33 cellular contexts compared by ENCODE assay signal in genomic region chr5:42526179-42526578, GRCh38.
DNase-seq lines count a peak whose midpoint lies in the region; ATAC-seq and TF ChIP-seq lines count a peak whose summit lies in the region.
"Had no signal": no experiment of that assay in that cellular context is flagged by ENCODE, and none has a peak within 500 bp of the region (broad histone marks: within the 10 kb centered on the region; RNA-seq: fewer than 3 reads in every experiment).

No MANE protein-coding gene starts in this region.

- H3K79me2 ChIP-seq in PC-9 (ENCODE audit: low read depth): no peaks in the 10 kb centered on the region

- TF ChIP-seq CTCF in PC-9 (conservative IDR thresholded peaks at IDR 0.05): no peak
- TF ChIP-seq CTCF in psoas muscle (IDR thresholded peaks at IDR 0.05): no peak
- TF ChIP-seq CTCF in gastrocnemius medialis (IDR thresholded peaks at IDR 0.05 in 4 of 5, conservative IDR thresholded peaks at IDR 0.05 in 1 of 5): no peak
- no peak for TF ChIP-seq CTCF in thyroid gland (IDR thresholded peaks at IDR 0.05)

- H3K4me1 ChIP-seq in PC-9 (replicated peaks; ENCODE audit: insufficient read depth) (no peaks in the 10 kb centered on the region), psoas muscle (peaks cover 60% of the 10 kb centered on the region), gastrocnemius medialis (peaks cover 49 to 61% of the 10 kb centered on the region in 2 donors), skeletal muscle tissue (ENCODE audit: control insufficient read depth in 3 of 3, insufficient read depth in 3 of 3, low read length in 3 of 3) (peaks cover 0 to 21% (median 8%) of the 10 kb centered on the region in 3 donors), thyroid gland (no peaks in the 10 kb centered on the region)
- H3K4me1 ChIP-seq: A549, BE2C, Caco-2 had no signal

- 0 out of 2 replicates have a peak overlapping the region, but pooled peaks have one; percentile 10 for H2AFZ ChIP-seq in PC-9

- H3F3A ChIP-seq in PC-9 (ENCODE audit: insufficient read depth, low read depth): no peaks in the 10 kb centered on the region

- H3K4me3 ChIP-seq in PC-9 (no peak overlapping the region), psoas muscle (no peak overlapping the region), gastrocnemius medialis (no peak overlapping the region), skeletal muscle tissue (ENCODE audit: low read length in 3 of 3) (no peak overlapping the region), thyroid gland (replicated peaks in 1 of 3) (no peak overlapping the region)
- H3K4me3 ChIP-seq: A549; BLaER1; BLaER1 treated with 17β-estradiol and CSF1 and Interleukin-3, amounts not matched to agents 10 nM and 100 nM had no signal

- ATAC-seq in psoas muscle (peak in 3 of 4 donors; percentile 37 to 86 (median 51)), gastrocnemius medialis (peak; percentile 92 to 93), GM21825 (IDR thresholded peaks at IDR 0.05; ENCODE audit: unreplicated experiment) (no peak)
- ATAC-seq in stimulated activated naive CD8-positive, alpha-beta T cell treated with anti-CD3 and anti-CD28 coated beads, Interleukin-15, Interleukin-2, amounts not matched to agents 100 U/mL and 50 U/mL, for 24 hours: no peak
- ATAC-seq: A549; CD8-positive, alpha-beta T cell had no signal

- H3K27ac ChIP-seq in PC-9: no peak overlapping the region
- peak overlapping the region; percentile 71 for H3K27ac ChIP-seq in psoas muscle
- H3K27ac ChIP-seq in gastrocnemius medialis: peak overlapping the region; percentile 55 to 91 (median 84)
- H3K27ac ChIP-seq in skeletal muscle tissue (ENCODE audit: low read depth, low read length): peak overlapping the region; percentile 34
- H3K27ac ChIP-seq in thyroid gland: no peak overlapping the region
- H3K27ac ChIP-seq: 22Rv1, A549, BLaER1, C4-2B had no signal

- POLR2A ChIA-PET in PC-9 (lab: Charles Lee; ENCODE audit: unreplicated experiment): no interaction called here

- H3K36me3 ChIP-seq in PC-9 (ENCODE audit: low read depth) (no peaks in the 10 kb centered on the region), psoas muscle (ENCODE audit: insufficient read depth in 1 of 2, low read depth in 1 of 2) (no peaks in the 10 kb centered on the region), gastrocnemius medialis (no peaks in the 10 kb centered on the region), skeletal muscle tissue (ENCODE audit: control insufficient read depth in 3 of 3, insufficient read depth in 3 of 3, low read length in 3 of 3) (no peaks in the 10 kb centered on the region), thyroid gland (no peaks in the 10 kb centered on the region)
- H3K36me3 ChIP-seq: BE2C, BLaER1 had no signal

- TF ChIP-seq POLR2A in gastrocnemius medialis (IDR thresholded peaks at IDR 0.05): no peak
- no peak for TF ChIP-seq POLR2A in thyroid gland (IDR thresholded peaks at IDR 0.05)

- peaks cover 4% of the 10 kb centered on the region; the same call in 1 of the 2 replicates for H3K9me2 ChIP-seq in PC-9 (ENCODE audit: insufficient read depth)

- 0 out of 2 replicates have a peak, but pooled peaks cover 5% of the 10 kb centered on the region for H4K20me1 ChIP-seq in PC-9 (ENCODE audit: insufficient read depth)
- H4K20me1 ChIP-seq: BLaER1; BLaER1 treated with 17β-estradiol and CSF1 and Interleukin-3, amounts not matched to agents 10 nM and 100 nM had no signal

- H3K9ac ChIP-seq in skeletal muscle tissue (ENCODE audit: low read depth in 1 of 3, low read length in 3 of 3): no peak overlapping the region
- H3K9ac ChIP-seq: BLaER1; BLaER1 treated with 17β-estradiol and CSF1 and Interleukin-3, amounts not matched to agents 10 nM and 100 nM had no signal

- 41 to 93% (median 42%) methylated on average over 1 of the region's 1 CpG for WGBS in psoas muscle, 3 donors
- 89 to 98% methylated on average over 1 of the region's 1 CpG for WGBS in thyroid gland, 2 donors

- CTCF ChIA-PET in PC-9 (lab: Charles Lee): no interaction called here

- H3K27me3 ChIP-seq in PC-9 (ENCODE audit: insufficient read depth, low read depth): no peaks in the 10 kb centered on the region
- no peaks in the 10 kb centered on the region for H3K27me3 ChIP-seq in psoas muscle (ENCODE audit: insufficient read depth in 3 of 3, low read length in 2 of 3)
- H3K27me3 ChIP-seq in gastrocnemius medialis: no peaks in the 10 kb centered on the region
- H3K27me3 ChIP-seq in skeletal muscle tissue (ENCODE audit: control insufficient read depth in 3 of 3, insufficient read depth in 3 of 3, low read length in 3 of 3): no peaks in the 10 kb centered on the region
- no peaks in the 10 kb centered on the region for H3K27me3 ChIP-seq in thyroid gland
- H3K27me3 ChIP-seq: BE2C; BLaER1; BLaER1 treated with 17β-estradiol and CSF1 and Interleukin-3, amounts not matched to agents 10 nM and 100 nM had no signal

- no peak overlapping the region for H3K4me2 ChIP-seq in PC-9
- H3K4me2 ChIP-seq: A549; BLaER1; BLaER1 treated with 17β-estradiol and CSF1 and Interleukin-3, amounts not matched to agents 10 nM and 100 nM had no signal

- BruUV-seq in PC-9 (replicated peaks; lab: Mats Ljungman, UMichigan): no TSS peak

- no peak for DNase-seq in PC-9
- no peak for DNase-seq in psoas muscle
- DNase-seq in gastrocnemius medialis: no peak
- no peak for DNase-seq in stimulated activated CD4-positive, alpha-beta T cell treated with anti-CD3 and anti-CD28 coated beads, Interleukin-2, amount 100 ng/mL, for 24 hours
- no peak for DNase-seq in stimulated activated naive CD8-positive, alpha-beta T cell treated with anti-CD3 and anti-CD28 coated beads, Interleukin-15, Interleukin-2, amounts not matched to agents 100 U/mL and 50 U/mL, for 24 hours
- DNase-seq in thyroid gland: no peak
- DNase-seq: 8988T; ACHN; AML-193; BE2C; C1 segment of cervical spinal cord; Caco-2; Calu3; CD4-positive, alpha-beta memory T cell; CD4-positive, alpha-beta T cell; CD4-positive, CD25-positive, alpha-beta regulatory T cell; CD8-positive, alpha-beta memory T cell; CD8-positive, alpha-beta T cell; COR-L47; DMS 273 treated with DMSO at 0.1 percent for 48 hours; DMS153; DMS53; DMS79; DMS79 treated with DMSO at 0.1 percent for 48 hours; DND-41; EL had no signal

- H3K9me3 ChIP-seq in PC-9 (ENCODE audit: insufficient read depth, low read depth) (no peaks in the 10 kb centered on the region), psoas muscle (peaks cover 9% of the 10 kb centered on the region), gastrocnemius medialis (peaks cover 0 to 3% (median 0%) of the 10 kb centered on the region in 3 donors), skeletal muscle tissue (ENCODE audit: control insufficient read depth in 3 of 3, low read length in 3 of 3) (no peaks in the 10 kb centered on the region), thyroid gland (no peaks in the 10 kb centered on the region)
- H3K9me3 ChIP-seq: A549, BE2C, Caco-2 had no signal

- intact Hi-C loops in PC-9 (cut with micrococcal nuclease; ENCODE audit: unreplicated experiment) (no loop called here), psoas muscle (cut with DNase I) (no loop called here), gastrocnemius medialis (cut with DNase I; ENCODE audit: low total_unique reads) (no loop called here), thyroid gland (cut with DNase I) (no loop called here)

- in situ Hi-C loops in gastrocnemius medialis (cut with MboI; ENCODE audit: low sequenced_read_pairs in 4 of 4): no loop called here

Comparison
In these comparisons a context has a peak if more than half of its experiments do, and no peak if none do; other contexts are left out.
1. H3K27ac ChIP-seq: peak in psoas muscle (single experiment), gastrocnemius medialis (4 of 4) and skeletal muscle tissue (single experiment); none in PC-9 (single experiment) and thyroid gland (0 of 3).
2. ATAC-seq: peak in psoas muscle (3 of 4) and gastrocnemius medialis (2 of 2); none in GM21825 (single experiment) and stimulated activated naive CD8-positive, alpha-beta T cell treated with anti-CD3 and anti-CD28 coated beads, Interleukin-15, Interleukin-2, amounts not matched to agents 100 U/mL and 50 U/mL, for 24 hours (single experiment).